In genomic region chr6:159761873-159762680, GRCh38 we compare ENCODE assay signal across 1 cellular context.
TF ChIP-seq lines count a peak whose summit lies in the region.

Gene ACAT2, plus strand, starts transcription at chr6:159762045. Its CDS starts 43 bp downstream, at chr6:159762088.

TF ChIP-seq in K562, 482 proteins besides CTCF, POLR2A, EP300 and RAD21 (continued from another document and continues in another):
- TF ChIP-seq ZNF395 (CRISPR knock-in tag; IDR thresholded peaks at IDR 0.05) (no peak), ZBTB26 (CRISPR knock-in tag; IDR thresholded peaks at IDR 0.05) (no peak), AFF1 (IDR thresholded peaks at IDR 0.05; ENCODE audit: low read depth in 1 of 2, partially characterized antibody in 2 of 2) (no peak), ELF2 (CRISPR knock-in tag; IDR thresholded peaks at IDR 0.05) (no peak), ZNF57 (CRISPR knock-in tag; IDR thresholded peaks at IDR 0.05) (no peak), TAF1 (IDR thresholded peaks at IDR 0.05; ENCODE audit: control insufficient read depth, extremely low read depth, insufficient read depth, low read length, severe bottlenecking) (peak; percentile 63), ZSCAN29 (IDR thresholded peaks at IDR 0.05) (0 out of 2 replicates have a peak, but pooled peaks have one; percentile 40), ZNF507 (tag; conservative IDR thresholded peaks at IDR 0.05) (no peak), ID3 (CRISPR knock-in tag; IDR thresholded peaks at IDR 0.05) (no peak), ID3 (tag; IDR thresholded peaks at IDR 0.05) (0 out of 2 replicates have a peak, but pooled peaks have one; percentile 22), ZNF780A (CRISPR knock-in tag; IDR thresholded peaks at IDR 0.05) (no peak), MNT (conservative IDR thresholded peaks at IDR 0.05) (peak; percentile 72 to 91), ZC3H8 (IDR thresholded peaks at IDR 0.05) (no peak), ZMIZ1 (IDR thresholded peaks at IDR 0.05; ENCODE audit: low read depth in 2 of 2, low read length in 2 of 2) (no peak), FOXM1 (IDR thresholded peaks at IDR 0.05; ENCODE audit: low read depth) (no peak), FOXM1 (CRISPR knock-in tag; IDR thresholded peaks at IDR 0.05; ENCODE audit: low read depth) (peak; percentile 31), ZBTB5 (IDR thresholded peaks at IDR 0.05) (no peak), SUPT5H (IDR thresholded peaks at IDR 0.05) (peak; percentile 93), NCOA4 (IDR thresholded peaks at IDR 0.05; ENCODE audit: partially characterized antibody) (no peak), E2F3 (CRISPR knock-in tag; IDR thresholded peaks at IDR 0.05) (no peak; the same call in 1 of the 2 replicates), ATF1 (CRISPR knock-in tag; IDR thresholded peaks at IDR 0.05) (no peak; the same call in 1 of the 2 replicates), ATF1 (tag; IDR thresholded peaks at IDR 0.05) (peak; percentile 94), ARID2 (IDR thresholded peaks at IDR 0.05) (no peak), GATAD2B (IDR thresholded peaks at IDR 0.05; ENCODE audit: borderline replicate concordance) (no peak), BRCA1 (IDR thresholded peaks at IDR 0.05) (no peak), BRCA1 (CRISPR knock-in tag; IDR thresholded peaks at IDR 0.05) (no peak), TCF7 (IDR thresholded peaks at IDR 0.05; ENCODE audit: borderline replicate concordance) (no peak), ZNF217 (CRISPR knock-in tag; IDR thresholded peaks at IDR 0.05) (no peak), SP2 (IDR thresholded peaks at IDR 0.05; ENCODE audit: extremely low read depth, low read depth, low read length, poor library complexity, severe bottlenecking) (peak; percentile 72), XRCC4 (IDR thresholded peaks at IDR 0.05; ENCODE audit: extremely low read depth, insufficient read depth, insufficient read length) (no peak), GATA2 (CRISPR knock-in tag; IDR thresholded peaks at IDR 0.05) (no peak), PBX2 (CRISPR knock-in tag; IDR thresholded peaks at IDR 0.05; ENCODE audit: low read depth) (no peak), PBX2 (tag; conservative IDR thresholded peaks at IDR 0.05; ENCODE audit: low read depth) (no peak), ZNF24 (IDR thresholded peaks at IDR 0.05) (no peak), ZNF445 (CRISPR knock-in tag; IDR thresholded peaks at IDR 0.05; ENCODE audit: low read depth) (no peak), ZNF695 (CRISPR knock-in tag; IDR thresholded peaks at IDR 0.05) (no peak), ATF4 (CRISPR knock-in tag; IDR thresholded peaks at IDR 0.05) (no peak), ZBED1 (IDR thresholded peaks at IDR 0.05) (no peak), HMG20A (CRISPR knock-in tag; conservative IDR thresholded peaks at IDR 0.05) (no peak)
